14 cellular contexts compared by ENCODE assay signal in genomic region chr10:129174167-129175014, GRCh38.
A peak's percentile ranks its signal among the peaks of the same experiment; 100 is the strongest.
DNase-seq lines count a peak whose midpoint lies in the region; TF ChIP-seq lines count a peak whose summit lies in the region.
"Had no signal": no experiment of that assay in that cellular context is flagged by ENCODE, and none has a peak within 500 bp of the region (broad histone marks: within the 10 kb centered on the region; RNA-seq: fewer than 3 reads in every experiment).

No MANE protein-coding gene starts in this region.

- H3K27ac ChIP-seq in BLaER1 treated with 17β-estradiol and CSF1 and Interleukin-3, amounts not matched to agents 10 nM and 100 nM = no peak overlapping the region
- peak overlapping the region; percentile 60 for H3K27ac ChIP-seq in WERI-Rb-1

- no peaks in the 10 kb centered on the region for H3K36me3 ChIP-seq in BLaER1 treated with 17β-estradiol and CSF1 and Interleukin-3, amounts not matched to agents 10 nM and 100 nM
- H3K36me3 ChIP-seq in WERI-Rb-1 = no peaks in the 10 kb centered on the region

- H3K9ac ChIP-seq in BLaER1 treated with 17β-estradiol and CSF1 and Interleukin-3, amounts not matched to agents 10 nM and 100 nM = no peak overlapping the region
- H3K9ac ChIP-seq: SK-N-SH had no signal

- H3K9me3 ChIP-seq in BLaER1 treated with 17β-estradiol and CSF1 and Interleukin-3, amounts not matched to agents 10 nM and 100 nM (replicated peaks in 1 of 11) = peaks cover 0 to 5% (median 0%) of the 10 kb centered on the region in 11 experiments; a peak in 2 of 22 replicates
- H3K9me3 ChIP-seq in WERI-Rb-1 (ENCODE audit: severe bottlenecking) = no peaks in the 10 kb centered on the region
- H3K9me3 ChIP-seq: SK-N-SH had no signal

- peak overlapping the region in 10 of 11 experiments; percentile 2 to 71 (median 64); a peak in 19 of 22 replicates for H3K4me2 ChIP-seq in BLaER1 treated with 17β-estradiol and CSF1 and Interleukin-3, amounts not matched to agents 10 nM and 100 nM
- H3K4me2 ChIP-seq: SK-N-SH had no signal

- no peaks in the 10 kb centered on the region for H4K20me1 ChIP-seq in BLaER1 treated with 17β-estradiol and CSF1 and Interleukin-3, amounts not matched to agents 10 nM and 100 nM

- TF ChIP-seq CTCF in WERI-Rb-1 (IDR thresholded peaks at IDR 0.05; ENCODE audit: low read depth, low read length) = no peak

- peaks cover 0 to 12% (median 10%) of the 10 kb centered on the region in 10 experiments; a peak in 16 of 20 replicates for H3K4me1 ChIP-seq in BLaER1 treated with 17β-estradiol and CSF1 and Interleukin-3, amounts not matched to agents 10 nM and 100 nM

- DNase-seq in D341Med (ENCODE audit: low spot score) (peak; percentile 58), WERI-Rb-1 (peak; percentile 85), retina (peak; percentile 28), nucleus accumbens (lab: John Stamatoyannopoulos, UW) (no peak), foreskin melanocyte (no peak), iPS-NIHi7 (ENCODE audit: extremely low spot score) (no peak)
- DNase-seq: CD8-positive, alpha-beta T cell; DND-41; HFFc6; MV-4-11; NCI-H1417 treated with DMSO at 0.1 percent for 48 hours; NCI-H1930; SK-N-SH had no signal

- H3K27me3 ChIP-seq in BLaER1 treated with 17β-estradiol and CSF1 and Interleukin-3, amounts not matched to agents 10 nM and 100 nM = no peaks in the 10 kb centered on the region
- no peaks in the 10 kb centered on the region for H3K27me3 ChIP-seq in WERI-Rb-1 (ENCODE audit: insufficient read depth, low read depth, severe bottlenecking)

- H3K4me3 ChIP-seq in BLaER1 treated with 17β-estradiol and CSF1 and Interleukin-3, amounts not matched to agents 10 nM and 100 nM = no peak overlapping the region
- peak overlapping the region; percentile 26 for H3K4me3 ChIP-seq in WERI-Rb-1 (ENCODE audit: low read depth, low read length)

Comparison
In these comparisons a context has a peak if more than half of its experiments do, and no peak if none do; other contexts are left out.
1. DNase-seq: peak in D341Med (single experiment), WERI-Rb-1 (single experiment) and retina (single experiment); none in nucleus accumbens (0 of 56), foreskin melanocyte (single experiment) and iPS-NIHi7 (single experiment).